In genomic region chr14:69696633-69697557, GRCh38 we compare ENCODE assay signal across 8 cellular contexts.
DNase-seq lines count a peak whose midpoint lies in the region; ATAC-seq and TF ChIP-seq lines count a peak whose summit lies in the region.

No MANE protein-coding gene starts in this region.

- H3K27ac Mint-ChIP-seq in immature natural killer cell, result peak overlapping the region; percentile 70 to 88 (median 80)

- no peak for TF ChIP-seq POLR2A in heart left ventricle (IDR thresholded peaks at IDR 0.05)
- TF ChIP-seq POLR2A in transverse colon (IDR thresholded peaks at IDR 0.05), result no peak

- H3K27ac ChIP-seq in heart left ventricle, result peak overlapping the region in 11 of 12 donors; percentile 50 to 90 (median 83)
- H3K27ac ChIP-seq in WERI-Rb-1, result peak overlapping the region; percentile 93
- peak overlapping the region; percentile 81 to 91 (median 90) for H3K27ac ChIP-seq in transverse colon

- H3K4me3 Mint-ChIP-seq in immature natural killer cell, result peak overlapping the region; percentile 40 to 71 (median 60)

- H3K4me3 ChIP-seq in heart left ventricle (no peak overlapping the region), WERI-Rb-1 (ENCODE audit: low read depth, low read length) (no peak overlapping the region), transverse colon (no peak overlapping the region)

- H3K9me3 ChIP-seq in heart left ventricle (no peaks in the 10 kb centered on the region), WERI-Rb-1 (ENCODE audit: severe bottlenecking) (no peaks in the 10 kb centered on the region), transverse colon (no peaks in the 10 kb centered on the region)

- 67 to 75% (median 70%) methylated on average over 8 of the region's 8 CpGs for WGBS in heart left ventricle, 4 donors
- 66 to 68% methylated on average over 5 to 8 of the region's 8 CpGs for whole genome bisulfite sequencing in transverse colon (ENCODE audit: low coverage in 1 of 2), 2 donors

- TF ChIP-seq CTCF in heart left ventricle (IDR thresholded peaks at IDR 0.05) (no peak), WERI-Rb-1 (IDR thresholded peaks at IDR 0.05; ENCODE audit: low read depth, low read length) (no peak), transverse colon (IDR thresholded peaks at IDR 0.05) (no peak)

- ATAC-seq in heart left ventricle (peak in 3 of 4 donors; percentile 18 to 30 (median 25)), Right ventricle myocardium superior (ENCODE audit: poor library complexity) (no peak), GM21360 (IDR thresholded peaks at IDR 0.05; ENCODE audit: unreplicated experiment) (no peak), HG03442 (IDR thresholded peaks at IDR 0.05; ENCODE audit: unreplicated experiment) (no peak)

- in situ Hi-C loops in transverse colon (cut with MboI; ENCODE audit: low pct_ligation_motif_present in 1 of 4, low pct_unique_long_range_greater_than_20kb in 1 of 4, low sequenced_read_pairs in 3 of 4), result no loop called here

- no peaks in the 10 kb centered on the region for H3K9me3 Mint-ChIP-seq in immature natural killer cell

- peaks cover 30 to 98% (median 80%) of the 10 kb centered on the region in 12 donors for H3K4me1 ChIP-seq in heart left ventricle
- peaks cover 59 to 86% (median 63%) of the 10 kb centered on the region in 4 donors for H3K4me1 ChIP-seq in transverse colon

- DNase-seq in heart left ventricle (no peak), Right ventricle myocardium superior (no peak), WERI-Rb-1 (no peak), immature natural killer cell (peak; percentile 45 to 59 (median 55)), transverse colon (no peak), D341Med (ENCODE audit: low spot score) (no peak)

- H3K27me3 ChIP-seq in heart left ventricle, result no peaks in the 10 kb centered on the region
- H3K27me3 ChIP-seq in WERI-Rb-1 (ENCODE audit: insufficient read depth, low read depth, severe bottlenecking), result no peaks in the 10 kb centered on the region
- H3K27me3 ChIP-seq in transverse colon, result no peaks in the 10 kb centered on the region

- H3K27me3 Mint-ChIP-seq in immature natural killer cell (ENCODE audit: low read depth in 3 of 3), result no peaks in the 10 kb centered on the region

- no peaks in the 10 kb centered on the region for H3K36me3 Mint-ChIP-seq in immature natural killer cell

- peaks cover 94 to 100% of the 10 kb centered on the region in 2 donors for H3K4me1 Mint-ChIP-seq in immature natural killer cell

- H3K36me3 ChIP-seq in heart left ventricle, result no peaks in the 10 kb centered on the region
- no peaks in the 10 kb centered on the region; the same call in 1 of the 2 replicates for H3K36me3 ChIP-seq in WERI-Rb-1
- no peaks in the 10 kb centered on the region for H3K36me3 ChIP-seq in transverse colon

- TF ChIP-seq EP300 in transverse colon (IDR thresholded peaks at IDR 0.05; ENCODE audit: low read depth), result no peak

- intact Hi-C loops in heart left ventricle (cut with DNase I) (no loop called here), Right ventricle myocardium superior (cut with DNase I) (no loop called here), transverse colon (cut with DNase I; ENCODE audit: low total_unique reads) (no loop called here)

Comparison
In these comparisons a context has a peak if more than half of its experiments do, and no peak if none do; other contexts are left out.
1. ATAC-seq: peak in heart left ventricle (3 of 4); none in Right ventricle myocardium superior (single experiment), GM21360 (single experiment) and HG03442 (single experiment).
2. DNase-seq: peak in immature natural killer cell (3 of 3); none in heart left ventricle (0 of 5), Right ventricle myocardium superior (single experiment), WERI-Rb-1 (single experiment), transverse colon (single experiment) and D341Med (single experiment).
3. Peak in every context shown above with its lines, with median percentiles within 50 percentile points of each other: H3K27ac ChIP-seq.